In the genomic region with DNA sequence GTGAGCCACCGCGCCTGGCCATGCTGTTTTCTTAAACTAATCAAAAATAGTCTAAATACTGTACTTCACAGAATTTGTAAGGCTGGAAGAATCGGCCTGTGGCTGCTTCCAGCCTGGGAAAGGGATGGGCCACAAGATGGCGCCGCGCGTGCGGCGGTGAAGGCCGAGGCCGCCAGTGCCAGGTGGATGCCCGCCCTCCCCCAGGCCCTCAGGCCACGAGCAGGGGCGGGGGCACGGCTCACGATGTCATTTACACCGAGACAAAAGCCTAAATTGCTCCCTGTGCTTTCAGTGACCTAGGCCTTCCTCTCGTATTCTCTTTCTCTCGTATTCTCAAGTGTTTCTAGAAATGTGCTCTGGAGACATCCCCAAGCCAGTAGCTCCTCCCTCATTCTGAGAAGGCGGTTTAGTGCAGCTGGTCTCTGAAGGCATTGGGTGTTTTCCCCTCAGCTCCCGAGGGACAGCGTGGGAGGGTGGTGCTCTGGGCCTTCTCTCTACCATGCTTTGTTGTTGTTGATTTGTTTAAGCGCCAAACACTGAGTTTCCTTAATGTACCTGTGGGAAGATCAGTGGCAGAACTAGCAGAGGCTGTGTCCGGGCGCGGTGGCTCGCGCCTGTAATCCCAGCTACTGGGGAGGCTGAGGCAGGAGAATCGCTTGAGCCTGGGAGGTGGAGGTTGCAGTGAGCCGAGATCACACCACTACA, we compare ENCODE assay signal across 8 cellular contexts.
DNase-seq lines count a peak whose midpoint lies in the region; FAIRE-seq and TF ChIP-seq lines count a peak whose summit lies in the region.

No MANE protein-coding gene starts in this region.

- no peak overlapping the region for H3K27ac ChIP-seq in GM23248
- H3K27ac ChIP-seq in Karpas-422 (ENCODE audit: low read length), result no peak overlapping the region
- peak overlapping the region; percentile 61 for H3K27ac ChIP-seq in RWPE1
- peak overlapping the region; percentile 43 for H3K27ac ChIP-seq in suprapubic skin

- H3K4me2 ChIP-seq in GM23248 (ENCODE audit: unreplicated experiment), result peak overlapping the region; percentile 78
- peak overlapping the region; percentile 69 for H3K4me2 ChIP-seq in Karpas-422 (ENCODE audit: low read depth, low read length, poor library complexity, severe bottlenecking)

- 22 to 23% methylated on average over 28 to 30 of the region's 30 CpGs for WGBS in GM23248 (ENCODE audit: low coverage in 1 of 2, low lambda C conversion rate in 2 of 2, missing lambda C conversion rate in 2 of 2), 2 experiments
- 23% methylated on average over 30 of the region's 30 CpGs for WGBS in suprapubic skin

- CTCF ChIA-PET in RWPE1 (lab: Yijun Ruan, JAX), result interaction anchor here (0.6 to 3.2 kb wide), 17 partner anchors 9 to 638 kb away, joined by 3 to 19 read pairs (median 3); no protein-coding TSS in a partner anchor

- no peaks in the 10 kb centered on the region for H3F3A ChIP-seq in GM23248 (ENCODE audit: insufficient read depth)

- in situ Hi-C loops in GM23248 (cut with MboI), result loop anchor here (10.0 to 25.0 kb wide), 2 partner anchors 450 to 823 kb away; no protein-coding TSS in a partner anchor

- H3K4me1 ChIP-seq in GM23248 (ENCODE audit: insufficient read depth) (peaks cover 3% of the 10 kb centered on the region; the same call in 1 of the 2 replicates), Karpas-422 (ENCODE audit: low read length) (peaks cover 11% of the 10 kb centered on the region), suprapubic skin (peaks cover 15% of the 10 kb centered on the region)

- FAIRE-seq in frontal cortex (lab: Jason Lieb, UNC), result no peak

- peak overlapping the region; percentile 69 for H3K4me3 ChIP-seq in GM23248
- 0 out of 2 replicates have a peak overlapping the region, but pooled peaks have one; percentile 21 for H3K4me3 ChIP-seq in Karpas-422 (ENCODE audit: low read length)
- H3K4me3 ChIP-seq in suprapubic skin, result peak overlapping the region; percentile 32

- peak overlapping the region; percentile 60 for H3K9ac ChIP-seq in GM23248
- H3K9ac ChIP-seq in Karpas-422 (ENCODE audit: low read length), result no peak overlapping the region

- no peak for TF ChIP-seq POLR2A in suprapubic skin (IDR thresholded peaks at IDR 0.05)

- no peak for TF ChIP-seq EP300 in suprapubic skin (IDR thresholded peaks at IDR 0.05)

- no peaks in the 10 kb centered on the region for H3K9me2 ChIP-seq in GM23248 (ENCODE audit: insufficient read depth)
- no peaks in the 10 kb centered on the region for H3K9me2 ChIP-seq in Karpas-422 (replicated peaks; ENCODE audit: insufficient read depth, low read length)

- H4K20me1 ChIP-seq in GM23248 (ENCODE audit: insufficient read depth) (no peaks in the 10 kb centered on the region), Karpas-422 (ENCODE audit: insufficient read depth, low read depth, low read length) (no peaks in the 10 kb centered on the region)

- POLR2A ChIA-PET in RWPE1 (lab: Yijun Ruan, JAX; ENCODE audit: low non-redundant PET), result no interaction called here

- H3K36me3 ChIP-seq in GM23248 (ENCODE audit: low read depth) (no peaks in the 10 kb centered on the region), Karpas-422 (ENCODE audit: insufficient read depth, low read length) (no peaks in the 10 kb centered on the region), suprapubic skin (no peaks in the 10 kb centered on the region)

- peak; percentile 93 for TF ChIP-seq CTCF in RWPE1 (conservative IDR thresholded peaks at IDR 0.05; ENCODE audit: low read depth)
- TF ChIP-seq CTCF in suprapubic skin (IDR thresholded peaks at IDR 0.05), result peak; percentile 53 to 84

- DNase-seq in ELF-1 (ENCODE audit: low read depth, low spot score), result peak; percentile 97
- DNase-seq in GM23248, result peak; percentile 82
- DNase-seq in Karpas-422, result peak; percentile 76
- DNase-seq in RWPE1 (ENCODE audit: low spot score), result peak; percentile 69
- DNase-seq in activated gamma-delta T cell treated with anti-CD3 and anti-CD28 coated beads, Interleukin-2, amount 50 U/mL, for 16 hours (ENCODE audit: low read depth), result peak; percentile 38
- DNase-seq in frontal cortex (ENCODE audit: low spot score in 2 of 2), result peak; percentile 40 to 79
- DNase-seq in nucleus accumbens (lab: John Stamatoyannopoulos, UW), result peak in 52 of 56 donors; percentile 8 to 80 (median 56)
- DNase-seq in suprapubic skin (ENCODE audit: low spot score in 2 of 2), result peak; percentile 77 to 86

- no peaks in the 10 kb centered on the region for H3K27me3 ChIP-seq in GM23248 (replicated peaks; ENCODE audit: insufficient read depth)
- no peaks in the 10 kb centered on the region for H3K27me3 ChIP-seq in Karpas-422 (ENCODE audit: low read length)
- H3K27me3 ChIP-seq in suprapubic skin, result no peaks in the 10 kb centered on the region

- H3K9me3 ChIP-seq in GM23248 (ENCODE audit: low read depth) (no peaks in the 10 kb centered on the region), Karpas-422 (ENCODE audit: low read length) (no peaks in the 10 kb centered on the region), suprapubic skin (no peaks in the 10 kb centered on the region)

- H3K79me2 ChIP-seq in GM23248 (ENCODE audit: insufficient read depth) (no peaks in the 10 kb centered on the region), Karpas-422 (ENCODE audit: low read length) (no peaks in the 10 kb centered on the region)

- H2AFZ ChIP-seq in GM23248, result peak overlapping the region; percentile 82
- H2AFZ ChIP-seq in Karpas-422 (ENCODE audit: low read length), result no peak overlapping the region

Comparison
In these comparisons a context has a peak if more than half of its experiments do, and no peak if none do; other contexts are left out.
1. DNase-seq: peak in every context shown above with its lines; median percentile 97 in ELF-1; 82 in GM23248; 82 in suprapubic skin; 76 in Karpas-422; 69 in RWPE1; 60 in frontal cortex; 56 in nucleus accumbens; 38 in activated gamma-delta T cell treated with anti-CD3 and anti-CD28 coated beads, Interleukin-2, amount 50 U/mL, for 16 hours.
2. H3K27ac ChIP-seq: peak in RWPE1 (single experiment) and suprapubic skin (single experiment); none in GM23248 (single experiment) and Karpas-422 (single experiment).
3. Peak in every context shown above with its lines, with median percentiles within 50 percentile points of each other: H3K4me3 ChIP-seq.